8 cellular contexts compared by ENCODE assay signal in the genomic region with DNA sequence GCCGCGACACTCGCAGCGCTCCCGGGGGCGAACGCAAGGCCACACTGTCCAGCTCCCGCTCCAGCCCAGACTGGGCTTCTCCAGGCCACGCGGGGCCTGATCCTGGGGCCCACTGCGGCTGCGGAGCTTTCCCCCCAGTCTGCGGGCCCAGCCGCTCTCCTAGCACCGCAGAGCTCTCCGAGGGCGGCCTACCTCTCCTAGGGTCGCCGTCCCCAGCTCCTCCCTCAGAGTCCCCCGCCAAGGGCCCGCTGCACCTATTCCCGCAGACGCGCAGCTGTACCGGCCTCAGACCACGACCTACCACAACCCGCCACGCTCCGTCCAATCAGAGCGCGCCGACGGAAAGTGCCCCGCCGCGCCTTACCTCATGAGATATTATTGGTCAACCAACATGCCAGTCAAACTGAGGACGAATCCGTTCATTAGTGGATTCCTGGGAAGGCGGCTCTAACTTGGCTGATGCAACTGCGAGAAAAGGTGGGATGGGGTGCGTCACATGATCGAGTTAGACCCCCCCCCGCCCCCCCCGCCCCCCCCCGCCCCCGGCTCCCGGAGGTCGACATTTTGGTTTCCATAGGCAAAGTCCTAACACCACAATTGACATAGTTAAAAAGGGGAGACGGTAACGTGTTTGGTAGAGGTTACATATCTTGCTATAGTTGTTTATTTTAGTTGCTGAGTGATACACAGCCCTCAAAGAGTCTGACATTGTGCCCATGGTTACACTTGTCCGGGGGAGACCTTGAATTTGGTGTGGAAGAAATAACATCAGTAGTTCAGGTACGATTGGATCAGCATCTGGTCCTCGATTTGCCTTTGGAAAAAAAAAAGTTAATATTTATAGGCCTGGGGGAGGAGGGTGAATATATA. TPM values are rescaled to one million over a fixed set of nuclear protein-coding genes. Genes with fewer than 3 reads are reported as not detected.
DNase-seq lines count a peak whose midpoint lies in the region; ATAC-seq and FAIRE-seq lines count a peak whose summit lies in the region.

A gene (minus strand): TSS at position 278 of the 870 bp plus-strand sequence. CDS start 6,743 bp downstream, outside the sequence.

- H3K9ac ChIP-seq in endocrine pancreas (ENCODE audit: control insufficient read depth, insufficient read depth, low read length) (peak within 1 kb of the TSS; percentile 87), mesendoderm (ENCODE audit: low read length) (peak within 1 kb of the TSS; percentile 100)

- H3K4me2 ChIP-seq in mesendoderm (ENCODE audit: low read length) = peak within 1 kb of the TSS; percentile 49

- DNase-seq in COLO829 (ENCODE audit: low spot score) (peak; percentile 93), HTR-8/SVneo (ENCODE audit: insufficient read length, low spot score) (peak; percentile 100), NOMO-1 treated with dmso at 0.1 percent for 144 hours (lab: John Stamatoyannopoulos, UW; ENCODE audit: unreplicated experiment) (peak; percentile 94), mesendoderm (peak; percentile 100)
- peak; percentile 97 for DNase-seq in activated CD8-positive, alpha-beta memory T cell treated with anti-CD3 and anti-CD28 coated beads, Interleukin-2, amount 10 ng/mL, durations not matched to agents 7 days and 5 days
- DNase-seq in stimulated activated CD8-positive, alpha-beta memory T cell treated with anti-CD3 and anti-CD28 coated beads, Interleukin-15, amount 100 ng/mL, for 1 hour (ENCODE audit: low read depth) = peak; percentile 82

- H3K9me3 Mint-ChIP-seq in activated CD8-positive, alpha-beta memory T cell treated with anti-CD3 and anti-CD28 coated beads, Interleukin-2, amount 10 ng/mL, durations not matched to agents 7 days and 5 days (ENCODE audit: low read depth) = no peaks in the 10 kb centered on the region

- H3K56ac ChIP-seq in mesendoderm (ENCODE audit: low read length) = peak within 1 kb of the TSS; percentile 99

- peak within 1 kb of the TSS; percentile 89 for H2BK5ac ChIP-seq in mesendoderm (ENCODE audit: low read length)

- H3K36me3 ChIP-seq in endocrine pancreas (ENCODE audit: control insufficient read depth, insufficient read depth, low read length) (no peaks in the 10 kb centered on the region), mesendoderm (ENCODE audit: control insufficient read depth, insufficient read depth, low read length) (peaks cover 3% of the 10 kb centered on the region)

- H3K27ac Mint-ChIP-seq in activated CD8-positive, alpha-beta memory T cell treated with anti-CD3 and anti-CD28 coated beads, Interleukin-2, amount 10 ng/mL, durations not matched to agents 7 days and 5 days = peak within 1 kb of the TSS; percentile 100

- H3K79me2 ChIP-seq in mesendoderm (ENCODE audit: control insufficient read depth, insufficient read depth, low read length) = peaks cover 37% of the 10 kb centered on the region

- H2BK120ac ChIP-seq in mesendoderm (ENCODE audit: low read depth, low read length) = peak within 1 kb of the TSS; percentile 8

- H3K36me3 Mint-ChIP-seq in activated CD8-positive, alpha-beta memory T cell treated with anti-CD3 and anti-CD28 coated beads, Interleukin-2, amount 10 ng/mL, durations not matched to agents 7 days and 5 days = peaks cover 15% of the 10 kb centered on the region

- H3K4me1 ChIP-seq in endocrine pancreas (ENCODE audit: control insufficient read depth, insufficient read depth, low read length) (no peaks in the 10 kb centered on the region), mesendoderm (ENCODE audit: control insufficient read depth, low read depth, low read length) (no peaks in the 10 kb centered on the region)

- peak within 1 kb of the TSS; percentile 66 for H3K23ac ChIP-seq in mesendoderm (ENCODE audit: low read length)

- FAIRE-seq in HTR-8/SVneo (lab: Jason Lieb, UNC) = peak; percentile 96

- H3K27ac ChIP-seq in mesendoderm (ENCODE audit: low read depth, low read length) = peak within 1 kb of the TSS; percentile 96

- H3K79me1 ChIP-seq in mesendoderm (ENCODE audit: low read length) = peaks cover 1% of the 10 kb centered on the region

- H3K9me3 ChIP-seq in endocrine pancreas (ENCODE audit: control insufficient read depth, low read length) = no peaks in the 10 kb centered on the region

- peaks cover 3% of the 10 kb centered on the region for H3K27me3 Mint-ChIP-seq in activated CD8-positive, alpha-beta memory T cell treated with anti-CD3 and anti-CD28 coated beads, Interleukin-2, amount 10 ng/mL, durations not matched to agents 7 days and 5 days

- CTCF ChIA-PET in activated CD8-positive, alpha-beta memory T cell treated with anti-CD3 and anti-CD28 coated beads, Interleukin-2, amount 10 ng/mL, durations not matched to agents 7 days and 5 days (lab: Charles Lee) = interaction anchor here (1.1 to 3.1 kb wide), 6 partner anchors 9 to 235 kb away, joined by 3 to 19 read pairs (median 5); a partner anchor contains a TSS

- peak; percentile 95 for ATAC-seq in GM21367 (IDR thresholded peaks at IDR 0.05; ENCODE audit: unreplicated experiment)
- ATAC-seq in activated CD8-positive, alpha-beta memory T cell treated with anti-CD3 and anti-CD28 coated beads, Interleukin-2, amount 10 ng/mL, durations not matched to agents 7 days and 5 days = peak; percentile 96

- peaks cover 41% of the 10 kb centered on the region for H3K4me1 Mint-ChIP-seq in activated CD8-positive, alpha-beta memory T cell treated with anti-CD3 and anti-CD28 coated beads, Interleukin-2, amount 10 ng/mL, durations not matched to agents 7 days and 5 days

- peak within 1 kb of the TSS; percentile 93 for H3K4ac ChIP-seq in mesendoderm (ENCODE audit: low read depth, low read length)

- no peak within 1 kb of the TSS for H4K5ac ChIP-seq in mesendoderm (ENCODE audit: low read length)

- peak within 1 kb of the TSS; percentile 94 for H2AK5ac ChIP-seq in mesendoderm (ENCODE audit: low read length)

- H4K8ac ChIP-seq in mesendoderm (ENCODE audit: low read depth, low read length) = peak within 1 kb of the TSS; percentile 82

- peak within 1 kb of the TSS; percentile 82 for H3K18ac ChIP-seq in mesendoderm (ENCODE audit: low read length)

- H3K4me3 Mint-ChIP-seq in activated CD8-positive, alpha-beta memory T cell treated with anti-CD3 and anti-CD28 coated beads, Interleukin-2, amount 10 ng/mL, durations not matched to agents 7 days and 5 days = peak within 1 kb of the TSS; percentile 100

- no peaks in the 10 kb centered on the region for H3K27me3 ChIP-seq in endocrine pancreas (ENCODE audit: control insufficient read depth, insufficient read depth, low read length)
- H3K27me3 ChIP-seq in mesendoderm (ENCODE audit: insufficient read depth, low read length, poor library complexity) = no peaks in the 10 kb centered on the region

- H2BK15ac ChIP-seq in mesendoderm (replicated peaks; ENCODE audit: low read depth) = no peak within 1 kb of the TSS

- WGBS in mesendoderm (ENCODE audit: extremely low coverage, insufficient coverage, low lambda C conversion rate) = no CpG with 5 or more reads among the region's 53 CpGs

- peak within 1 kb of the TSS; percentile 77 for H3K4me3 ChIP-seq in endocrine pancreas (ENCODE audit: control insufficient read depth, insufficient read depth, low read length)
- H3K4me3 ChIP-seq in mesendoderm (ENCODE audit: low read length) = peak within 1 kb of the TSS; percentile 95

RNA-seq across cellular contexts. Expression of the gene that starts here (rescaled TPM):
- total RNA-seq in activated CD8-positive, alpha-beta memory T cell treated with anti-CD3 and anti-CD28 coated beads, Interleukin-2, amount 10 ng/mL, durations not matched to agents 7 days and 5 days = 100 to 1,000 TPM; 117 to 147 TPM
- polyA plus RNA-seq in mesendoderm (2013, experiment 1 of 2) = 84.0 TPM
- polyA plus RNA-seq in mesendoderm (2013, experiment 2 of 2) = 85.9 TPM

Comparison
In these comparisons a context has a peak if more than half of its experiments do, and no peak if none do; other contexts are left out.
1. Peak in every context shown above with its lines: DNase-seq, ATAC-seq, H3K4me3 ChIP-seq and H3K27ac ChIP-seq.